17 cellular contexts compared by ENCODE assay signal in genomic region chr9:36162211-36162610, GRCh38. TPM values are rescaled to one million over a fixed set of nuclear protein-coding genes. Genes with fewer than 3 reads are reported as not detected.
A peak's percentile ranks its signal among the peaks of the same experiment; 100 is the strongest.
DNase-seq lines count a peak whose midpoint lies in the region; ATAC-seq and TF ChIP-seq lines count a peak whose summit lies in the region.
"Had no signal": no experiment of that assay in that cellular context is flagged by ENCODE, and none has a peak within 500 bp of the region (broad histone marks: within the 10 kb centered on the region; RNA-seq: fewer than 3 reads in every experiment).

No MANE protein-coding gene starts in this region.

- no peak overlapping the region for H3K4me3 Mint-ChIP-seq in endothelial cell (ENCODE audit: unreplicated experiment)
- H3K4me3 Mint-ChIP-seq: activated B cell treated with CpG ODN at 0.5 μM for 24 hours, immature natural killer cell had no signal

- peaks cover 14% of the 10 kb centered on the region for H3K4me1 Mint-ChIP-seq in endothelial cell (ENCODE audit: unreplicated experiment)

- H3K4me1 ChIP-seq in left ventricle myocardium inferior (peaks cover 43% of the 10 kb centered on the region), right cardiac atrium (ENCODE audit: control insufficient read depth, insufficient read depth, low read length) (no peaks in the 10 kb centered on the region), neuronal stem cell (ENCODE audit: control insufficient read depth in 2 of 2, insufficient read depth in 1 of 2, low read depth in 1 of 2, low read length in 2 of 2) (peaks cover 11 to 25% of the 10 kb centered on the region in 2 donors), vagina (peaks cover 46% of the 10 kb centered on the region)

- 92% methylated on average over 14 of the region's 14 CpGs for WGBS in right cardiac atrium
- WGBS in neuronal stem cell (ENCODE audit: extremely low coverage in 2 of 2, insufficient read length in 2 of 2, insufficient replicate concordance in 1 of 2), 2 donors: no CpG with 5 or more reads among the region's 14 CpGs

- peak overlapping the region; percentile 79 for H3K18ac ChIP-seq in neuronal stem cell (ENCODE audit: low read length)

- peak overlapping the region; percentile 83 for H3K27ac ChIP-seq in left ventricle myocardium inferior (replicated peaks)
- H3K27ac ChIP-seq in right cardiac atrium (ENCODE audit: low read length): no peak overlapping the region
- H3K27ac ChIP-seq in neuronal stem cell (replicated peaks; ENCODE audit: low read length): peak overlapping the region; percentile 32
- peak overlapping the region; percentile 89 for H3K27ac ChIP-seq in vagina

- H2BK120ac ChIP-seq in neuronal stem cell (ENCODE audit: low read depth, low read length): no peak overlapping the region

- intact Hi-C loops in left ventricle myocardium inferior (cut with micrococcal nuclease): loop anchor here (5.0 kb wide), 1 partner anchor 60 kb away; no protein-coding TSS in a partner anchor
- intact Hi-C loops in right cardiac atrium (cut with DNase I): loop anchor here in 1 of 4 donors (10.0 kb wide), 1 partner anchor 57 kb away; no protein-coding TSS in a partner anchor
- intact Hi-C loops in vagina (cut with DNase I): no loop called here

- H3K27me3 ChIP-seq in left ventricle myocardium inferior (ENCODE audit: low read depth) (peaks cover 6% of the 10 kb centered on the region), right cardiac atrium (ENCODE audit: control insufficient read depth, insufficient read depth) (no peaks in the 10 kb centered on the region), neuronal stem cell (ENCODE audit: control insufficient read depth in 3 of 3, insufficient read depth in 3 of 3, low read depth in 1 of 3, low read length in 3 of 3) (no peaks in the 10 kb centered on the region), vagina (no peaks in the 10 kb centered on the region)
- H3K27me3 ChIP-seq: adrenal gland had no signal

- H2BK12ac ChIP-seq in neuronal stem cell (ENCODE audit: low read length): no peak overlapping the region

- H3K4me3 ChIP-seq in left ventricle myocardium inferior (no peak overlapping the region), right cardiac atrium (ENCODE audit: low read length) (no peak overlapping the region), neuronal stem cell (ENCODE audit: low read length in 2 of 2) (peak overlapping the region in 1 of 2 donors; percentile 30), vagina (no peak overlapping the region)
- H3K4me3 ChIP-seq: adrenal gland, K562 had no signal

- H3K4ac ChIP-seq in neuronal stem cell (ENCODE audit: low read length): peak overlapping the region; percentile 79

- TF ChIP-seq CTCF in left ventricle myocardium inferior (IDR thresholded peaks at IDR 0.05; ENCODE audit: borderline replicate concordance) (no peak), endothelial cell (IDR thresholded peaks at IDR 0.05; ENCODE audit: unreplicated experiment) (no peak), vagina (IDR thresholded peaks at IDR 0.05) (no peak)

- ATAC-seq in right cardiac atrium (no peak), HG03135 (IDR thresholded peaks at IDR 0.05; ENCODE audit: unreplicated experiment) (no peak)
- ATAC-seq: K562 had no signal

- no peak for DNase-seq in left ventricle myocardium inferior
- no peak for DNase-seq in right cardiac atrium
- no peak for DNase-seq in endothelial cell (ENCODE audit: low spot score)
- no peak for DNase-seq in neuronal stem cell (ENCODE audit: low spot score)
- no peak for DNase-seq in vagina (ENCODE audit: extremely low spot score in 2 of 2)
- DNase-seq in NCI-H526 (lab: John Stamatoyannopoulos, UW): no peak
- no peak for DNase-seq in AG20443 (ENCODE audit: low spot score)
- DNase-seq: activated B cell treated with CpG ODN at 0.5 μM for 24 hours, adrenal gland, foreskin melanocyte, immature natural killer cell, NCI-H1092, NCI-H748 treated with DMSO at 0.1 percent for 48 hours had no signal

- H2AK5ac ChIP-seq in neuronal stem cell (ENCODE audit: low read depth, low read length): no peak overlapping the region

- no peak overlapping the region for H3K14ac ChIP-seq in neuronal stem cell (ENCODE audit: low read length)

- H4K8ac ChIP-seq in neuronal stem cell (ENCODE audit: low read depth, low read length): no peak overlapping the region

- no peak overlapping the region for H3K23ac ChIP-seq in neuronal stem cell (ENCODE audit: low read depth, low read length, poor library complexity)

- H3K27ac Mint-ChIP-seq in endothelial cell (ENCODE audit: unreplicated experiment): peak overlapping the region; percentile 37
- H3K27ac Mint-ChIP-seq: activated B cell treated with CpG ODN at 0.5 μM for 24 hours; activated T-helper 2 cell treated with anti-CD3 and anti-CD28 coated beads, Interferon-gamma antibody, Interleukin-2, Interleukin-4, amounts not matched to agents 10 μg/mL and 5 μg/mL and 100 μg/mL, durations not matched to agents 14 hours and 24 hours and 36 hours had no signal

- no peak overlapping the region for H3K9ac ChIP-seq in neuronal stem cell (ENCODE audit: low read depth, low read length, poor library complexity)

- H4K91ac ChIP-seq in neuronal stem cell (ENCODE audit: low read depth, low read length, poor library complexity): peak overlapping the region; percentile 16

- H2BK5ac ChIP-seq in neuronal stem cell (ENCODE audit: low read length): no peak overlapping the region

- H2AFZ ChIP-seq in neuronal stem cell (ENCODE audit: low read length): no peak overlapping the region

- H3K36me3 Mint-ChIP-seq in endothelial cell (ENCODE audit: low read depth, unreplicated experiment): no peaks in the 10 kb centered on the region

- H3K4me2 ChIP-seq in neuronal stem cell (ENCODE audit: insufficient read depth, low read length, poor library complexity, severe bottlenecking): no peak overlapping the region

- TF ChIP-seq POLR2A in vagina (IDR thresholded peaks at IDR 0.05): no peak

- no peaks in the 10 kb centered on the region for H3K9me3 Mint-ChIP-seq in endothelial cell (ENCODE audit: unreplicated experiment)
- H3K9me3 Mint-ChIP-seq: activated B cell treated with CpG ODN at 0.5 μM for 24 hours; activated T-helper 2 cell treated with anti-CD3 and anti-CD28 coated beads, Interferon-gamma antibody, Interleukin-2, Interleukin-4, amounts not matched to agents 10 μg/mL and 5 μg/mL and 100 μg/mL, durations not matched to agents 14 hours and 24 hours and 36 hours; immature natural killer cell had no signal

- no peaks in the 10 kb centered on the region for H3K9me3 ChIP-seq in left ventricle myocardium inferior (replicated peaks)
- H3K9me3 ChIP-seq in right cardiac atrium (ENCODE audit: control insufficient read depth, low read length): no peaks in the 10 kb centered on the region
- H3K9me3 ChIP-seq in neuronal stem cell (replicated peaks in 1 of 2; ENCODE audit: control insufficient read depth in 2 of 2, insufficient read depth in 1 of 2, low read depth in 1 of 2, low read length in 2 of 2): peaks cover 0 to 6% of the 10 kb centered on the region in 2 donors
- H3K9me3 ChIP-seq in vagina: no peaks in the 10 kb centered on the region
- H3K9me3 ChIP-seq: adrenal gland had no signal

- no peaks in the 10 kb centered on the region for H3K36me3 ChIP-seq in left ventricle myocardium inferior
- H3K36me3 ChIP-seq in neuronal stem cell (replicated peaks in 1 of 2; ENCODE audit: control insufficient read depth in 2 of 2, insufficient read depth in 2 of 2, low read length in 2 of 2): no peaks in the 10 kb centered on the region
- no peaks in the 10 kb centered on the region for H3K36me3 ChIP-seq in vagina
- H3K36me3 ChIP-seq: adrenal gland had no signal

- H2BK15ac ChIP-seq in neuronal stem cell (ENCODE audit: low read length): no peak overlapping the region

- H3K27me3 Mint-ChIP-seq in endothelial cell (ENCODE audit: unreplicated experiment): peaks cover 2% of the 10 kb centered on the region
- H3K27me3 Mint-ChIP-seq: activated B cell treated with CpG ODN at 0.5 μM for 24 hours had no signal

- H3K79me1 ChIP-seq in neuronal stem cell (ENCODE audit: low read depth, low read length): no peaks in the 10 kb centered on the region

RNA-seq across cellular contexts. Expression of gene CCIN, which starts 7.0 kb away (rescaled TPM):
- not detected for total RNA-seq in left ventricle myocardium inferior
- total RNA-seq in right cardiac atrium: under 1 TPM in 3 of 4 donors, not detected in 1; 0.12 to 0.28 (median 0.17) TPM
- 0.07 TPM for polyA plus RNA-seq in right cardiac atrium
- total RNA-seq in endothelial cell (ENCODE audit: unreplicated experiment): not detected
- 0.03 TPM for polyA plus RNA-seq in neuronal stem cell (2013, experiment 1 of 2)
- polyA plus RNA-seq in neuronal stem cell (2013, experiment 2 of 2): 0.03 TPM
- total RNA-seq in vagina: not detected
- total RNA-seq: activated B cell treated with CpG ODN at 0.5 μM for 24 hours; activated T-helper 2 cell treated with anti-CD3 and anti-CD28 coated beads, Interferon-gamma antibody, Interleukin-2, Interleukin-4, amounts not matched to agents 10 μg/mL and 5 μg/mL and 100 μg/mL, durations not matched to agents 14 hours and 24 hours and 36 hours; K562; ureter had no signal
- polyA plus RNA-seq: K562 had no signal

RNA-seq across cellular contexts. Expression of gene GLIPR2, which starts 25.7 kb away (rescaled TPM):
- total RNA-seq in left ventricle myocardium inferior (8.7 TPM), right cardiac atrium (10 to 100 TPM in 3 of 4 donors, 1 to 10 TPM in 1; 9.0 to 23.2 (median 14.7) TPM), endothelial cell (ENCODE audit: unreplicated experiment) (6.3 TPM), vagina (34.9 TPM)
- 8.8 TPM for polyA plus RNA-seq in right cardiac atrium
- polyA plus RNA-seq in neuronal stem cell (2013, experiment 1 of 2): 29.4 TPM
- 30.0 TPM for polyA plus RNA-seq in neuronal stem cell (2013, experiment 2 of 2)

RNA-seq across cellular contexts. Expression of gene CLTA, which starts 28.5 kb away (rescaled TPM):
- total RNA-seq in left ventricle myocardium inferior (60.4 TPM), right cardiac atrium (10 to 100 TPM; 69.0 to 76.7 (median 75.1) TPM), endothelial cell (ENCODE audit: unreplicated experiment) (330 TPM), vagina (199 TPM)
- polyA plus RNA-seq in right cardiac atrium: 69.5 TPM
- polyA plus RNA-seq in neuronal stem cell (2013, experiment 1 of 2): 191 TPM
- 183 TPM for polyA plus RNA-seq in neuronal stem cell (2013, experiment 2 of 2)
